1 cellular context compared by ENCODE assay signal in genomic region chr22:46514592-46515207, GRCh38.
TF ChIP-seq lines count a peak whose summit lies in the region.

No MANE protein-coding gene starts in this region.

TF ChIP-seq in HCT116, 20 proteins besides CTCF, POLR2A, EP300 and RAD21 (continued from another document):
- TF ChIP-seq REST (IDR thresholded peaks at IDR 0.05; ENCODE audit: low read depth): no peak
- TF ChIP-seq ZBTB33 (IDR thresholded peaks at IDR 0.05; ENCODE audit: extremely low read depth, insufficient replicate concordance, low read length): no peak
TF ChIP-seq in HCT116: peak in this region for 1.
